7 cellular contexts compared by ENCODE assay signal in genomic region chr19:41322451-41322850, GRCh38. TPM values are rescaled to one million over a fixed set of nuclear protein-coding genes. Genes with fewer than 3 reads are reported as not detected.
DNase-seq lines count a peak whose midpoint lies in the region; ATAC-seq and TF ChIP-seq lines count a peak whose summit lies in the region.
"Had no signal": no experiment of that assay in that cellular context is flagged by ENCODE, and none has a peak within 500 bp of the region (broad histone marks: within the 10 kb centered on the region; RNA-seq: fewer than 3 reads in every experiment).

No MANE protein-coding gene starts in this region.

- ATAC-seq in omental fat pad (ENCODE audit: low FRiP score) (no peak), HG03442 (IDR thresholded peaks at IDR 0.05; ENCODE audit: unreplicated experiment) (no peak), HG03342 (IDR thresholded peaks at IDR 0.05; ENCODE audit: unreplicated experiment) (no peak)

- peaks cover 18% of the 10 kb centered on the region for H3K36me3 Mint-ChIP-seq in osteocyte (ENCODE audit: unreplicated experiment)

- H3K4me3 ChIP-seq in HUES6 (ENCODE audit: low read depth, low read length): peak overlapping the region; percentile 23; the same call in 1 of the 2 replicates
- H3K4me3 ChIP-seq in brain microvascular endothelial cell (ENCODE audit: low read depth, low read length): no peak overlapping the region

- no peaks in the 10 kb centered on the region for H3K9me3 ChIP-seq in HUES6 (ENCODE audit: control insufficient read depth, insufficient read depth, low read depth, low read length)

- DNase-seq in brain microvascular endothelial cell: no peak
- no peak for DNase-seq in osteocyte (ENCODE audit: extremely low spot score, unreplicated experiment)
- no peak for DNase-seq in omental fat pad (ENCODE audit: low spot score)
- DNase-seq: NCI-H1092 treated with DMSO at 0.1 percent for 48 hours had no signal

- H3K36me3 ChIP-seq in HUES6 (ENCODE audit: control insufficient read depth, insufficient read depth, low read length): peaks cover 40% of the 10 kb centered on the region
- H3K36me3 ChIP-seq in brain microvascular endothelial cell (replicated peaks): peaks cover 46% of the 10 kb centered on the region

- H3K27ac Mint-ChIP-seq in osteocyte (ENCODE audit: unreplicated experiment): peak overlapping the region; percentile 100

- H3K27ac ChIP-seq in HUES6 (ENCODE audit: low read depth, low read length) (peak overlapping the region; percentile 96; the same call in 1 of the 2 replicates), brain microvascular endothelial cell (peak overlapping the region; percentile 98)

- H3K27me3 Mint-ChIP-seq in osteocyte (ENCODE audit: unreplicated experiment): no peaks in the 10 kb centered on the region

- peak overlapping the region; percentile 66 for H3K4me3 Mint-ChIP-seq in osteocyte (ENCODE audit: unreplicated experiment)

- TF ChIP-seq CTCF in brain microvascular endothelial cell (IDR thresholded peaks at IDR 0.05; ENCODE audit: low read depth, low read length, missing control alignments): no peak
- no peak for TF ChIP-seq CTCF in osteocyte (IDR thresholded peaks at IDR 0.05)
- TF ChIP-seq CTCF in omental fat pad (IDR thresholded peaks at IDR 0.05): no peak

- H3K4me1 ChIP-seq in HUES6 (ENCODE audit: control insufficient read depth, insufficient read depth, low read length): peaks cover 62% of the 10 kb centered on the region

- no peaks in the 10 kb centered on the region for H3K9me3 Mint-ChIP-seq in osteocyte (ENCODE audit: unreplicated experiment)

- in situ Hi-C loops in brain microvascular endothelial cell (cut with HindIII; ENCODE audit: low pct_ligation_motif_present, low sequenced_read_pairs): no loop called here

- H3K27me3 ChIP-seq in HUES6 (ENCODE audit: control insufficient read depth, insufficient read depth, low read length) (no peaks in the 10 kb centered on the region), brain microvascular endothelial cell (replicated peaks) (no peaks in the 10 kb centered on the region)

- H3K4me1 Mint-ChIP-seq in osteocyte (ENCODE audit: unreplicated experiment): peaks cover 72% of the 10 kb centered on the region

- H3K9ac ChIP-seq in HUES6 (ENCODE audit: low read length): peak overlapping the region; percentile 86

RNA-seq across cellular contexts. Expression of gene CCDC97, which starts 12.5 kb away (rescaled TPM):
- total RNA-seq in osteocyte (34.4 and 35.9 TPM in 2 replicates), omental fat pad (10 to 100 TPM; 11.8 to 16.6 (median 13.9) TPM)

RNA-seq across cellular contexts. Expression of gene TGFB1, which starts 31.3 kb away (rescaled TPM):
- total RNA-seq in osteocyte: 244 and 255 TPM in 2 replicates
- 10 to 100 TPM; 17.6 to 43.0 (median 25.2) TPM for total RNA-seq in omental fat pad

RNA-seq across cellular contexts. Expression of gene B9D2, which starts 41.5 kb away (rescaled TPM):
- total RNA-seq in osteocyte (4.6 and 5.5 TPM in 2 replicates), omental fat pad (1 to 10 TPM; 3.3 to 6.8 (median 5.1) TPM)

RNA-seq across cellular contexts. Expression of gene TMEM91, which starts 53.9 kb away (rescaled TPM):
- total RNA-seq in osteocyte (8.5 and 9.2 TPM in 2 replicates), omental fat pad (10 to 100 TPM; 12.4 to 44.3 (median 14.2) TPM)

RNA-seq across cellular contexts. Expression of gene HNRNPUL1, which starts 58.3 kb away (rescaled TPM):
- 226 and 237 TPM in 2 replicates for total RNA-seq in osteocyte
- 100 to 1,000 TPM in 3 of 4 donors, 10 to 100 TPM in 1; 92.5 to 173 (median 117) TPM for total RNA-seq in omental fat pad
